Comparison of ENCODE assay signal across 11 cellular contexts in the genomic region with DNA sequence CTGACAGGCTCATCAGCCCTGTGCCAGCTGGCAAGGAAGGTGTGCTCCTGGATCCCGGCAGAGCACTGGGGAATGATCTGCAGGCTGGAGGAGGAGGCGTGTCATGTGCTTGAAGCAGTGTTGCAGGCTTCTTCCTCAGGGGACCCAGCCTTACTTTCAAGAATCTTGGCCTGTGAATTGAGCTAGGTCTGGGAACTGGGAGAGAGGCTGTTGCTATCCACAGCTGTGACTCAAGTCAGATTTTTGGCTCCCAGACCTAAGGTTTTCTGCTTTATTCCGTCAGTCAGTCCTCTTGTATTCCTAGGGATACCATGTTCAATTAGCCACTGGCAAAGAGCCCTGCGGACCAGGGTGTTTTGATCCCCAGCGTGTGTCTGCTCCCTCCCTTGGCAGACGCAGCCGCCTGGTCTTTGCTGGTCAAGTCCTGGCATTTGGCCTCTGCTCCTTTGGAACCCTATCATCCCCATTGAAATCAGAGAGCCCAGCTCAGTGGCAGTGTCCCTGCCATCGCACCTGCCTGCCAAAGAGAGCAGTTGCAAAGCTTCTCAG. TPM values are rescaled to one million over a fixed set of nuclear protein-coding genes. Genes with fewer than 3 reads are reported as not detected.
DNase-seq lines count a peak whose midpoint lies in the region; ATAC-seq, FAIRE-seq and TF ChIP-seq lines count a peak whose summit lies in the region.
"Had no signal": no experiment of that assay in that cellular context is flagged by ENCODE, and none has a peak within 500 bp of the region (broad histone marks: within the 10 kb centered on the region; RNA-seq: fewer than 3 reads in every experiment).

No MANE protein-coding gene starts in this region.

- peaks cover 15% of the 10 kb centered on the region for H3K9me3 ChIP-seq in IMR-90 (ENCODE audit: control insufficient read depth, insufficient read depth, low read length)
- peaks cover 0 to 7% (median 0%) of the 10 kb centered on the region in 4 donors for H3K9me3 ChIP-seq in stomach
- no peaks in the 10 kb centered on the region for H3K9me3 ChIP-seq in colonic mucosa

- no peak overlapping the region for H3K27ac ChIP-seq in IMR-90 (ENCODE audit: insufficient read depth, low read length)
- H3K27ac ChIP-seq in stomach, result peak overlapping the region in 2 of 5 donors; percentile 44 to 69
- no peak overlapping the region for H3K27ac ChIP-seq in colonic mucosa

- in situ Hi-C loops in IMR-90 (cut with MboI; ENCODE audit: low sequenced_read_pairs), result no loop called here

- no peak overlapping the region; the same call in 1 of the 2 replicates for H3K23ac ChIP-seq in IMR-90 (ENCODE audit: low read depth, low read length)

- H4K5ac ChIP-seq in IMR-90 (ENCODE audit: low read depth, low read length), result no peak overlapping the region

- WGBS in IMR-90 (ENCODE audit: extremely low coverage in 2 of 2, insufficient read length in 1 of 2), 2 experiments, result 48% methylated on average over 6 of the region's 8 CpGs; no CpG with 5 or more reads in 1 of the 2 experiments
- WGBS in stomach, 5 donors, result 46 to 61% (median 55%) methylated on average over 8 of the region's 8 CpGs

- H3K27me3 ChIP-seq in IMR-90 (ENCODE audit: control insufficient read depth, insufficient read depth, low read length), result no peaks in the 10 kb centered on the region
- H3K27me3 ChIP-seq in bronchial epithelial cell (ENCODE audit: control insufficient read depth, insufficient read depth, low read length), result no peaks in the 10 kb centered on the region
- no peaks in the 10 kb centered on the region for H3K27me3 ChIP-seq in stomach
- no peaks in the 10 kb centered on the region for H3K27me3 ChIP-seq in colonic mucosa

- peak; percentile 46 for DNase-seq in IMR-90
- DNase-seq in bronchial epithelial cell (ENCODE audit: low read depth), result no peak
- peak; percentile 38 for DNase-seq in iris pigment epithelial cell (ENCODE audit: low read depth)
- DNase-seq in stomach, result peak; percentile 67
- DNase-seq in HEK293T (ENCODE audit: extremely low spot score), result no peak
- no peak for DNase-seq in colonic mucosa
- DNase-seq: endodermal cell, NCI-H1694 had no signal

- no peak overlapping the region for H2BK15ac ChIP-seq in IMR-90 (ENCODE audit: low read depth, low read length)

- H3K4me2 ChIP-seq in IMR-90 (ENCODE audit: low read depth, low read length), result no peak overlapping the region

- H3K9ac ChIP-seq in IMR-90 (ENCODE audit: low read depth, low read length) (no peak overlapping the region), colonic mucosa (ENCODE audit: low read depth in 2 of 2, low read length in 2 of 2) (no peak overlapping the region)

- no peaks in the 10 kb centered on the region for H3K36me3 ChIP-seq in IMR-90 (ENCODE audit: control insufficient read depth, insufficient read depth, low read length)
- no peaks in the 10 kb centered on the region for H3K36me3 ChIP-seq in bronchial epithelial cell (ENCODE audit: control insufficient read depth, insufficient read depth, low read length)
- no peaks in the 10 kb centered on the region for H3K36me3 ChIP-seq in stomach
- no peaks in the 10 kb centered on the region for H3K36me3 ChIP-seq in colonic mucosa

- BruUV-seq in IMR-90 (replicated peaks; lab: Mats Ljungman, UMichigan), result no TSS peak

- peaks cover 7% of the 10 kb centered on the region for H3K4me1 ChIP-seq in IMR-90 (ENCODE audit: control insufficient read depth, insufficient read depth, low read length)
- H3K4me1 ChIP-seq in stomach, result peaks cover 0 to 19% (median 9%) of the 10 kb centered on the region in 4 donors
- H3K4me1 ChIP-seq in colonic mucosa, result no peaks in the 10 kb centered on the region

- H3K4me3 ChIP-seq in IMR-90 (ENCODE audit: insufficient read depth, low read depth, low read length), result no peak overlapping the region
- H3K4me3 ChIP-seq in bronchial epithelial cell (ENCODE audit: low read depth, low read length), result no peak overlapping the region
- no peak overlapping the region for H3K4me3 ChIP-seq in stomach
- H3K4me3 ChIP-seq in colonic mucosa, result no peak overlapping the region

- H3K56ac ChIP-seq in IMR-90 (ENCODE audit: extremely low read depth, insufficient read depth, low read length), result no peak overlapping the region

- no peak for TF ChIP-seq RAD21 in IMR-90 (IDR thresholded peaks at IDR 0.05; ENCODE audit: low read length)

- peak overlapping the region; percentile 26 for H2AFZ ChIP-seq in IMR-90 (replicated peaks; ENCODE audit: low read length, poor library complexity)

- H4K91ac ChIP-seq in IMR-90 (ENCODE audit: insufficient read depth, low read depth, low read length), result no peak overlapping the region

- TF ChIP-seq CTCF in IMR-90 (conservative IDR thresholded peaks at IDR 0.05; ENCODE audit: low read depth, low read length) (no peak), bronchial epithelial cell (IDR thresholded peaks at IDR 0.05; ENCODE audit: insufficient read depth, low read length, severe bottlenecking) (no peak), stomach (IDR thresholded peaks at IDR 0.05) (no peak), colonic mucosa (IDR thresholded peaks at IDR 0.05) (no peak)

- no peak overlapping the region for H3K14ac ChIP-seq in IMR-90 (replicated peaks; ENCODE audit: low read depth, low read length)

- no peaks in the 10 kb centered on the region for H3K79me1 ChIP-seq in IMR-90 (ENCODE audit: low read depth in 1 of 2, low read length in 2 of 2)

- H4K8ac ChIP-seq in IMR-90 (ENCODE audit: low read depth in 2 of 2, low read length in 2 of 2), result no peak overlapping the region

- no peaks in the 10 kb centered on the region; the same call in 1 of the 2 replicates for H3K9me1 ChIP-seq in IMR-90 (ENCODE audit: insufficient read depth, low read length)

- TF ChIP-seq EP300 in stomach (IDR thresholded peaks at IDR 0.05), result no peak

- peak; percentile 79 for FAIRE-seq in bronchial epithelial cell (lab: Jason Lieb, UNC)
- FAIRE-seq: D721Med, keratinocyte had no signal

- H4K20me1 ChIP-seq in IMR-90 (ENCODE audit: insufficient read depth, low read length), result no peaks in the 10 kb centered on the region

- ATAC-seq in IMR-90 (ENCODE audit: low read depth) (peak; percentile 38), HG02870 (IDR thresholded peaks at IDR 0.05; ENCODE audit: unreplicated experiment) (no peak)

- no peak overlapping the region for H2BK20ac ChIP-seq in IMR-90 (ENCODE audit: low read depth, low read length)

- CTCF ChIA-PET in IMR-90 (lab: Yijun Ruan, JAX), result interaction anchor here (0.6 kb wide), 1 partner anchor 304 kb away, joined by 3 read pairs; no protein-coding TSS in a partner anchor
- CTCF ChIA-PET in HEK293T (lab: Yijun Ruan, JAX), result no interaction called here

- H2BK120ac ChIP-seq in IMR-90 (ENCODE audit: low read depth, low read length), result no peak overlapping the region

- no peak overlapping the region for H2AK9ac ChIP-seq in IMR-90 (replicated peaks; ENCODE audit: low read depth, low read length, poor library complexity)

- no peak overlapping the region for H3K4ac ChIP-seq in IMR-90 (ENCODE audit: low read depth, low read length)

- no peak overlapping the region for H3K18ac ChIP-seq in IMR-90 (ENCODE audit: low read depth, low read length)

- intact Hi-C loops in IMR-90 (cut with micrococcal nuclease) (no loop called here), stomach (cut with DNase I; ENCODE audit: low total_unique reads) (loop anchor here (5.0 kb wide), 1 partner anchor 87 kb away; no protein-coding TSS in a partner anchor), colonic mucosa (cut with DNase I) (no loop called here)

- no peak for TF ChIP-seq POLR2A in IMR-90 (IDR thresholded peaks at IDR 0.05; ENCODE audit: low read depth, low read length)
- TF ChIP-seq POLR2A in stomach (IDR thresholded peaks at IDR 0.05), result no peak

- dilution Hi-C loops in IMR-90 (cut with HindIII; ENCODE audit: low sequenced_read_pairs, unreplicated experiment), result no loop called here

- POLR2A ChIA-PET in IMR-90 (lab: Charles Lee; ENCODE audit: unreplicated experiment), result no interaction called here
- POLR2A ChIA-PET in HEK293T (lab: Yijun Ruan, JAX), result no interaction called here

- H2BK5ac ChIP-seq in IMR-90 (ENCODE audit: low read depth, low read length, poor library complexity, severe bottlenecking), result no peak overlapping the region

- no peak overlapping the region for H2AK5ac ChIP-seq in IMR-90 (ENCODE audit: low read depth, low read length)

TF ChIP-seq in IMR-90, 13 proteins besides CTCF, POLR2A, EP300 and RAD21 (continues in another document):
- TF ChIP-seq NFE2L2 (IDR thresholded peaks at IDR 0.05; ENCODE audit: low read depth, low read length) (no peak), CEBPB (IDR thresholded peaks at IDR 0.05; ENCODE audit: low read depth, low read length) (no peak), MXI1 (IDR thresholded peaks at IDR 0.05; ENCODE audit: borderline replicate concordance, low read depth, low read length) (no peak), FOS (IDR thresholded peaks at IDR 0.05; ENCODE audit: low read depth, low read length) (no peak), MAFK (IDR thresholded peaks at IDR 0.05; ENCODE audit: low read depth, low read length) (no peak)

TF ChIP-seq in HEK293T, 16 proteins besides CTCF, POLR2A, EP300 and RAD21:
- TF ChIP-seq ZNF384 (IDR thresholded peaks at IDR 0.05) (no peak), NFRKB (IDR thresholded peaks at IDR 0.05) (no peak), SUZ12 (IDR thresholded peaks at IDR 0.05) (no peak), FOXM1 (IDR thresholded peaks at IDR 0.05; ENCODE audit: borderline replicate concordance) (no peak), ARNT (IDR thresholded peaks at IDR 0.05) (no peak)

RNA-seq across cellular contexts. Expression of gene ASB1, which starts 32.4 kb away (rescaled TPM):
- total RNA-seq in IMR-90 (2012; rRNA removed) (21.4 and 23.5 TPM in 2 replicates), bronchial epithelial cell (41.9 and 70.2 TPM in 2 replicates), stomach (10 to 100 TPM; 10.7 to 36.8 (median 20.6) TPM), colonic mucosa (10 to 100 TPM; 19.3 to 22.4 TPM)
- polyA plus RNA-seq in IMR-90 (2012; rRNA removed) (37.3 and 39.6 TPM in 2 replicates), stomach (10 to 100 TPM; 15.4 to 20.6 (median 16.5) TPM)
- polyA plus RNA-seq in IMR-90 (2012; cell fraction: cytosol; rRNA removed), result 29.3 and 37.4 TPM in 2 replicates
- 61.9 and 87.8 TPM in 2 replicates for polyA plus RNA-seq in IMR-90 (2012; cell fraction: nucleus; rRNA removed; ENCODE audit: low replicate concordance)

Comparison
In these comparisons a context has a peak if more than half of its experiments do, and no peak if none do; other contexts are left out.
1. DNase-seq: peak in IMR-90 (single experiment), iris pigment epithelial cell (single experiment) and stomach (single experiment); none in bronchial epithelial cell (single experiment), HEK293T (single experiment) and colonic mucosa (single experiment).